ENCODE assay signal across 1 cellular context in the genomic region with DNA sequence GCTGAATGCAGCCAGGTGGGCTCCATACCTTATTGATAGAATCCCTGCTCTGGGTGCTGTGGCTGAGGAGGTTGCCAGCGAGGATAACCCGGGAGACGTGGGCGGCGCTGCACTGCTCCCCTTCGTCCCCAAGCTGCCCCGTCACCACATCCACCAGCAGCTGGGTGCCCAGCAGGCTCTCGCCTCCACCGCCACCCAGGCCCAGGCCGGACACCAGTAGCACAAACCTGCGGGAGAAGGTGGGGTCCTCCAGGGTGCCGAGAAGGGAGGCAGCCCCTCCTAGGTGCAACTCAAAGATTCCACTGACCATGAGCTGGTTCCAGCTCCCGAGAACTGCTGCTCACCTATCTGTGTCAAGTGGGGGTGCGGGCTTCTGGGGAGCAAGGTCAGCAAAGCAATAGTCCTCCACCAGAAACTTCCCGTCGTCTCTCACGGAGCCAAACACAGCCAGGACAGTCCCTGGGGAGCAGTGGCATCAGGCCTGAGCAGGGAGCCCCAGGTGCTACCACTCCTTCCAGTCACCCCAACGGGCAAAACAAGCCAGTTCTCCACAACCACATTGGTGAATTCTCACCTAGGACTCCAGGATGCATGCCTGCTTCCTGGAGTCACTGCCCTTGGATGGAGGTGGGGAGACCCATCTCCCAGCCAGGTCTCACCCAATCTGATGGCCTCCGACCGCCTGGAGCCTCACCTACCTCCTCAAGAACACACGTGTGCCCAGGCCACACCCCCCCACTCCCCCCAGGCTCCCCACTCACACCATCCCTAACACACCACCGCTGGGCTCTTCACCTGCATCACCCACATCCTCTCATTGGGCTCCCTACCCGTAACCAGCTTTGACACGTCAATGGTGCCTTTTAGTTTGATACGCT.
TF ChIP-seq lines count a peak whose summit lies in the region.

No MANE protein-coding gene starts in this region.

TF ChIP-seq in GM12878, 131 proteins besides CTCF, POLR2A, EP300 and RAD21:
- no peak for TF ChIP-seq KLF5 (IDR thresholded peaks at IDR 0.05; ENCODE audit: partially characterized antibody)
